25 cellular contexts compared by ENCODE assay signal in the genomic region with DNA sequence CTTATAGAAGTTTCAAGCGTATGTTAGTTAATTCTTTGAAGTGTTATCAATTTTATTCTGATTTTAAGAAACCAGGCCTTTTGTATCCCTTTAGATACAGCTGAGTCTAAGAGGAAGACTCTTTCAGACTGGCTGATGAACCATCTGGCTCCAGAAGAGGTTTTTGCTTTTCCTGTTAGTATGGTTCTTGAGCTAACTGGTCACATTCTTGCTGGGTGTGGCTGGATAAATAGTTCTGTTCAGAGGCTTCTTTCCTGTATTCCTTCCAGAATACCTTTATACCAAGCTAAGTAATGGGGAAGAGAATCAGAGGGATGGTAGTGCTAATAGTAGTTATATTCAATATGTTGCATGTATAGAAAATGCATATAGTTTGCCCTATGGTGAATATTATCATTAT.
"Had no signal": no experiment of that assay in that cellular context is flagged by ENCODE, and none has a peak within 500 bp of the region (broad histone marks: within the 10 kb centered on the region; RNA-seq: fewer than 3 reads in every experiment).

No MANE protein-coding gene starts in this region.

- ATAC-seq: foreskin keratinocyte, WTC11 had no signal

- H3K9me3 Mint-ChIP-seq: central memory CD8-positive, alpha-beta T cell had no signal

- H3K27ac ChIP-seq: esophagus squamous epithelium, foreskin keratinocyte, right atrium auricular region, SJSA1, thoracic aorta had no signal

- H3K27ac Mint-ChIP-seq: activated CD4-positive, alpha-beta memory T cell treated with anti-CD3 and anti-CD28 coated beads, Interleukin-2, amount 10 ng/mL, durations not matched to agents 7 days and 5 days; activated naive CD8-positive, alpha-beta T cell treated with anti-CD3 and anti-CD28 coated beads, Interleukin-2, amount 10 ng/mL, durations not matched to agents 7 days and 5 days; activated T-cell treated with anti-CD3 and anti-CD28 coated beads, Interleukin-2, amount 50 U/mL, for 24 hours; activated T-helper 2 cell treated with anti-CD3 and anti-CD28 coated beads, Interferon-gamma antibody, Interleukin-2, Interleukin-4, amounts not matched to agents 10 μg/mL and 5 μg/mL and 100 μg/mL, durations not matched to agents 14 hours and 24 hours and 36 hours; brain; progenitor cell of endocrine pancreas; T-helper 2 cell treated with Interferon-gamma antibody and Interleukin-4, amounts not matched to agents 5 μg/mL and 100 μg/mL, for 36 hours had no signal

- H3K36me3 ChIP-seq: esophagus squamous epithelium, right atrium auricular region, SJSA1, thoracic aorta had no signal

- H3K4me3 Mint-ChIP-seq: activated CD4-positive, alpha-beta memory T cell treated with anti-CD3 and anti-CD28 coated beads, Interleukin-2, amount 10 ng/mL, durations not matched to agents 7 days and 5 days; activated naive CD8-positive, alpha-beta T cell treated with anti-CD3 and anti-CD28 coated beads, Interleukin-2, amount 10 ng/mL, durations not matched to agents 7 days and 5 days; activated T-cell treated with anti-CD3 and anti-CD28 coated beads, Interleukin-2, amount 50 U/mL, for 24 hours; brain; central memory CD8-positive, alpha-beta T cell; neural crest cell; T-helper 2 cell treated with Interferon-gamma antibody and Interleukin-4, amounts not matched to agents 5 μg/mL and 100 μg/mL, for 36 hours; WTC11 had no signal

- H3K4me1 ChIP-seq: foreskin keratinocyte, right atrium auricular region, SJSA1 had no signal

- DNase-seq: activated CD4-positive, alpha-beta memory T cell treated with anti-CD3 and anti-CD28 coated beads, Interleukin-2, amount 10 ng/mL, durations not matched to agents 7 days and 5 days; activated CD4-positive, alpha-beta T cell treated with anti-CD3 and anti-CD28 coated beads for 4 hours; activated naive CD4-positive, alpha-beta T cell treated with Interleukin-2 at 50 U/mL for 16 hours; activated naive CD8-positive, alpha-beta T cell treated with anti-CD3 and anti-CD28 coated beads, Interleukin-2, amount 10 ng/mL, durations not matched to agents 7 days and 5 days; activated T-cell treated with anti-CD3 and anti-CD28 coated beads, Interleukin-2, amount 50 U/mL, for 24 hours; anterior cingulate cortex; cortex of kidney; effector CD4-positive, alpha-beta T cell; esophagus squamous epithelium; hippocampal formation; islet precursor cell; naive B cell; stimulated activated CD4-positive, alpha-beta T cell treated with anti-CD3 and anti-CD28 coated beads, Interleukin-2, amount 100 ng/mL, for 48 hours had no signal

- H3K4me3 ChIP-seq: esophagus squamous epithelium, lung, right atrium auricular region, SJSA1, thoracic aorta had no signal

- H3K27me3 Mint-ChIP-seq: activated CD4-positive, alpha-beta memory T cell treated with anti-CD3 and anti-CD28 coated beads, Interleukin-2, amount 10 ng/mL, durations not matched to agents 7 days and 5 days; activated T-cell treated with anti-CD3 and anti-CD28 coated beads, Interleukin-2, amount 50 U/mL, for 24 hours; brain; central memory CD8-positive, alpha-beta T cell; naive B cell; progenitor cell of endocrine pancreas had no signal

- H3K27me3 ChIP-seq: esophagus squamous epithelium, foreskin keratinocyte, right atrium auricular region, SJSA1 had no signal
